ENCODE assay signal across 11 cellular contexts in the genomic region with DNA sequence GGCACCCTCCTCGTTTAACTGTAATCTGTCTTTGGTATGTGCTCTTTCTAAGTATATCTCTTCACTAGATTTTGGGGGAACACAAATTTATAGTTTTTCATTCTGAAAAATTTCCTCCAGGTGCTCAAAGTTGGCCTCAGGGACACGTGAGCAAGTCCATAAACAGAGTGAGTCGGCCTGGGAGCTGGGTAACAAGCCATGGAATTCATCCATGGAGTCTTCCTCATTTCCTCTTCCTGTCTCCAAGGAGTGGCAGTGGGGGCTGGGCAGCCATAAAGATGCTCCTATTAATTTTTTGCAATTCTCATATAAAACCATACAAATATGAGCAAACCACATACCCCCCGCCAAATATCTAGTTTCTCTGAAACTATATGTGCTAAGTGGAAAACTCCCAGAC.
DNase-seq lines count a peak whose midpoint lies in the region; ATAC-seq and TF ChIP-seq lines count a peak whose summit lies in the region.
"Had no signal": no experiment of that assay in that cellular context is flagged by ENCODE, and none has a peak within 500 bp of the region (broad histone marks: within the 10 kb centered on the region; RNA-seq: fewer than 3 reads in every experiment).

No MANE protein-coding gene starts in this region.

- TF ChIP-seq EP300 in sigmoid colon (IDR thresholded peaks at IDR 0.05): no peak

- TF ChIP-seq POLR2A in sigmoid colon (IDR thresholded peaks at IDR 0.05): no peak

- DNase-seq in HCEC 1CT (peak; percentile 63), SK-N-MC (ENCODE audit: low read depth, low spot score) (no peak), fibroblast of the aortic adventitia (ENCODE audit: low read depth) (peak; percentile 53), sigmoid colon (no peak), SHP77 (lab: John Stamatoyannopoulos, UW) (no peak)
- DNase-seq: activated CD8-positive, alpha-beta memory T cell treated with anti-CD3 and anti-CD28 coated beads for 24 hours; effector memory CD8-positive, alpha-beta T cell; occipital lobe had no signal

- 37 to 65% methylated on average over 4 of the region's 4 CpGs for WGBS in sigmoid colon, 2 donors

- H3K27ac ChIP-seq in SK-N-MC (peak overlapping the region; percentile 51; the same call in 1 of the 2 replicates), sigmoid colon (peak overlapping the region; percentile 39 to 77 (median 72))

- no peaks in the 10 kb centered on the region for H3K36me3 ChIP-seq in SK-N-MC (ENCODE audit: insufficient read depth, low read length)
- no peaks in the 10 kb centered on the region for H3K36me3 ChIP-seq in sigmoid colon

- H3K4me3 ChIP-seq in SK-N-MC: peak overlapping the region; percentile 50; the same call in 1 of the 2 replicates
- peak overlapping the region; percentile 40 for H3K4me3 ChIP-seq in fibroblast of the aortic adventitia (ENCODE audit: low read depth, low read length)
- no peak overlapping the region for H3K4me3 ChIP-seq in sigmoid colon

- H3K9ac ChIP-seq in SK-N-MC (ENCODE audit: insufficient read length): no peak overlapping the region

- no peaks in the 10 kb centered on the region for H3K9me3 ChIP-seq in SK-N-MC (ENCODE audit: low read depth, low read length)
- H3K9me3 ChIP-seq in sigmoid colon: no peaks in the 10 kb centered on the region

- no peaks in the 10 kb centered on the region for H3K27me3 ChIP-seq in sigmoid colon

- no peak for TF ChIP-seq CTCF in fibroblast of the aortic adventitia (IDR thresholded peaks at IDR 0.05; ENCODE audit: insufficient read depth, low read length)
- no peak for TF ChIP-seq CTCF in sigmoid colon (IDR thresholded peaks at IDR 0.05)

- intact Hi-C loops in sigmoid colon (cut with DNase I): no loop called here

- peaks cover 0 to 91% (median 78%) of the 10 kb centered on the region in 4 donors for H3K4me1 ChIP-seq in sigmoid colon

- ATAC-seq in GM21723 (IDR thresholded peaks at IDR 0.05; ENCODE audit: unreplicated experiment) (no peak), GM18909 (IDR thresholded peaks at IDR 0.05; ENCODE audit: poor library complexity, unreplicated experiment) (no peak), HG03097 (IDR thresholded peaks at IDR 0.05; ENCODE audit: low FRiP score, unreplicated experiment) (no peak)
- ATAC-seq: effector memory CD8-positive, alpha-beta T cell had no signal

Comparison
In these comparisons a context has a peak if more than half of its experiments do, and no peak if none do; other contexts are left out.
1. DNase-seq: peak in HCEC 1CT (single experiment) and fibroblast of the aortic adventitia (single experiment); none in SK-N-MC (single experiment), sigmoid colon (single experiment) and SHP77 (0 of 2).
2. H3K4me3 ChIP-seq: peak in SK-N-MC (single experiment) and fibroblast of the aortic adventitia (single experiment); none in sigmoid colon (0 of 4).